Comparison of ENCODE assay signal across 9 cellular contexts in genomic region chr1:56584910-56585528, GRCh38. TPM values are rescaled to one million over a fixed set of nuclear protein-coding genes. Genes with fewer than 3 reads are reported as not detected.
A peak's percentile ranks its signal among the peaks of the same experiment; 100 is the strongest.
DNase-seq lines count a peak whose midpoint lies in the region; ATAC-seq, FAIRE-seq and TF ChIP-seq lines count a peak whose summit lies in the region.
"Had no signal": no experiment of that assay in that cellular context is flagged by ENCODE, and none has a peak within 500 bp of the region (broad histone marks: within the 10 kb centered on the region; RNA-seq: fewer than 3 reads in every experiment).

No MANE protein-coding gene starts in this region.

- H3K9ac ChIP-seq in smooth muscle cell (ENCODE audit: low read depth): no peak overlapping the region

- no peak overlapping the region for H3K27ac Mint-ChIP-seq in activated CD4-positive, alpha-beta memory T cell treated with anti-CD3 and anti-CD28 coated beads, Interleukin-2, amount 10 ng/mL, durations not matched to agents 7 days and 5 days

- H3K9me3 ChIP-seq in A549: no peaks in the 10 kb centered on the region; the same call in 2 of the 3 replicates
- no peaks in the 10 kb centered on the region for H3K9me3 ChIP-seq in WERI-Rb-1 (ENCODE audit: severe bottlenecking)
- no peaks in the 10 kb centered on the region for H3K9me3 ChIP-seq in smooth muscle cell (replicated peaks; ENCODE audit: low read depth)

- POLR2A ChIA-PET in A549 (lab: Yijun Ruan, JAX): interaction anchor here (0.7 kb wide), 1 partner anchor 1303 kb away, joined by 4 read pairs; no protein-coding TSS in a partner anchor
- POLR2A ChIA-PET in activated CD4-positive, alpha-beta memory T cell treated with anti-CD3 and anti-CD28 coated beads, Interleukin-2, amount 10 ng/mL, durations not matched to agents 7 days and 5 days (lab: Charles Lee): no interaction called here

- TF ChIP-seq RAD21 in A549 (conservative IDR thresholded peaks at IDR 0.05 in 1 of 2, IDR thresholded peaks at IDR 0.05 in 1 of 2): peak; percentile 84 to 87

- no peaks in the 10 kb centered on the region for H3K36me3 Mint-ChIP-seq in activated CD4-positive, alpha-beta memory T cell treated with anti-CD3 and anti-CD28 coated beads, Interleukin-2, amount 10 ng/mL, durations not matched to agents 7 days and 5 days (ENCODE audit: low read depth)

- CTCF ChIA-PET in A549 (lab: Yijun Ruan, JAX): interaction anchor here (0.5 to 4.7 kb wide), 27 partner anchors 9 to 1512 kb away, joined by 3 to 54 read pairs (median 4); no protein-coding TSS in a partner anchor
- CTCF ChIA-PET in activated CD4-positive, alpha-beta memory T cell treated with anti-CD3 and anti-CD28 coated beads, Interleukin-2, amount 10 ng/mL, durations not matched to agents 7 days and 5 days (lab: Charles Lee): interaction anchor here (1.2 to 3.9 kb wide), 8 partner anchors 9 to 1301 kb away, joined by 3 to 18 read pairs (median 6); no protein-coding TSS in a partner anchor

- FAIRE-seq in A549 (lab: Jason Lieb, UNC): no peak

- ATAC-seq in A549 (peak; percentile 59 to 71; a peak in 4 of 6 replicates), left cardiac atrium (peak; percentile 44 to 54)

- DNase-seq in A549 (ENCODE audit: low read depth in 1 of 2, low spot score in 1 of 2) (peak; percentile 28 to 60), NCI-H2029 (lab: John Stamatoyannopoulos, UW) (peak; percentile 81), WERI-Rb-1 (no peak), left cardiac atrium (no peak), smooth muscle cell (lab: John Stamatoyannopoulos, UW; ENCODE audit: unreplicated experiment) (no peak)
- DNase-seq in activated CD4-positive, alpha-beta memory T cell treated with anti-CD3 and anti-CD28 coated beads, Interleukin-2, amount 10 ng/mL, durations not matched to agents 7 days and 5 days: no peak
- no peak for DNase-seq in stimulated activated CD4-positive, alpha-beta T cell treated with anti-CD3 and anti-CD28 coated beads, Interleukin-2, amount 100 ng/mL, for 24 hours

- no peak for TF ChIP-seq POLR2A in A549 (IDR thresholded peaks at IDR 0.05; ENCODE audit: low read length)

- H3K27me3 Mint-ChIP-seq in activated CD4-positive, alpha-beta memory T cell treated with anti-CD3 and anti-CD28 coated beads, Interleukin-2, amount 10 ng/mL, durations not matched to agents 7 days and 5 days: peaks cover 11% of the 10 kb centered on the region

- no peak overlapping the region for H2AFZ ChIP-seq in smooth muscle cell (ENCODE audit: low read depth)

- no peak for TF ChIP-seq EP300 in A549 (IDR thresholded peaks at IDR 0.05)

- intact Hi-C loops in left cardiac atrium (cut with DNase I): loop anchor here (2.0 to 10.0 kb wide), 4 partner anchors 330 to 1308 kb away; no protein-coding TSS in a partner anchor

- H3K27me3 ChIP-seq in WERI-Rb-1 (ENCODE audit: insufficient read depth, low read depth, severe bottlenecking) (no peaks in the 10 kb centered on the region), smooth muscle cell (ENCODE audit: low read depth) (no peaks in the 10 kb centered on the region)

- WGBS in A549 (ENCODE audit: missing lambda C conversion rate): 16% methylated on average over 5 of the region's 5 CpGs
- WGBS in smooth muscle cell (ENCODE audit: low lambda C conversion rate): 18% methylated on average over 5 of the region's 5 CpGs

- no peaks in the 10 kb centered on the region for H3K9me3 Mint-ChIP-seq in activated CD4-positive, alpha-beta memory T cell treated with anti-CD3 and anti-CD28 coated beads, Interleukin-2, amount 10 ng/mL, durations not matched to agents 7 days and 5 days
- H3K9me3 Mint-ChIP-seq: central memory CD8-positive, alpha-beta T cell had no signal

- no peaks in the 10 kb centered on the region for H3K4me1 Mint-ChIP-seq in activated CD4-positive, alpha-beta memory T cell treated with anti-CD3 and anti-CD28 coated beads, Interleukin-2, amount 10 ng/mL, durations not matched to agents 7 days and 5 days
- H3K4me1 Mint-ChIP-seq: central memory CD8-positive, alpha-beta T cell had no signal

- H3K27ac ChIP-seq in A549 (peak overlapping the region; percentile 49 to 55; a peak in 5 of 6 replicates), WERI-Rb-1 (no peak overlapping the region), smooth muscle cell (ENCODE audit: low read depth) (no peak overlapping the region)

- H4K20me1 ChIP-seq in smooth muscle cell (ENCODE audit: low read depth): no peaks in the 10 kb centered on the region

- no peak overlapping the region for H3K4me2 ChIP-seq in A549
- no peak overlapping the region for H3K4me2 ChIP-seq in smooth muscle cell

- peaks cover 8% of the 10 kb centered on the region for H3F3A ChIP-seq in smooth muscle cell (ENCODE audit: low read depth)

- H3K36me3 ChIP-seq in WERI-Rb-1: no peaks in the 10 kb centered on the region
- no peaks in the 10 kb centered on the region for H3K36me3 ChIP-seq in smooth muscle cell (ENCODE audit: low read depth)

- H3K79me2 ChIP-seq in smooth muscle cell (ENCODE audit: low read depth): no peaks in the 10 kb centered on the region

- H3K4me3 Mint-ChIP-seq in activated CD4-positive, alpha-beta memory T cell treated with anti-CD3 and anti-CD28 coated beads, Interleukin-2, amount 10 ng/mL, durations not matched to agents 7 days and 5 days: no peak overlapping the region
- H3K4me3 Mint-ChIP-seq: central memory CD8-positive, alpha-beta T cell had no signal

- no peak overlapping the region for H3K4me3 ChIP-seq in A549
- no peak overlapping the region for H3K4me3 ChIP-seq in GM12875 (ENCODE audit: low read depth, low read length)
- H3K4me3 ChIP-seq in WERI-Rb-1 (ENCODE audit: low read depth, low read length): no peak overlapping the region
- H3K4me3 ChIP-seq in smooth muscle cell: no peak overlapping the region

- H3K4me1 ChIP-seq in A549 (peaks cover 10% of the 10 kb centered on the region), smooth muscle cell (ENCODE audit: low read depth) (peaks cover 3% of the 10 kb centered on the region)

- peak; percentile 75 for TF ChIP-seq CTCF in A549 (IDR thresholded peaks at IDR 0.05)
- TF ChIP-seq CTCF in GM12875 (IDR thresholded peaks at IDR 0.05; ENCODE audit: borderline replicate concordance, insufficient read depth, low read depth, low read length): peak; percentile 47; the same call in 1 of the 2 replicates
- peak; percentile 53 for TF ChIP-seq CTCF in WERI-Rb-1 (IDR thresholded peaks at IDR 0.05; ENCODE audit: low read depth, low read length)
- TF ChIP-seq CTCF in smooth muscle cell (IDR thresholded peaks at IDR 0.05; ENCODE audit: borderline replicate concordance, insufficient read depth, poor library complexity, severe bottlenecking): peak; percentile 88

TF ChIP-seq in A549, 52 proteins besides CTCF, POLR2A, EP300 and RAD21:
- TF ChIP-seq CHD2 (IDR thresholded peaks at IDR 0.05; ENCODE audit: low read length, partially characterized antibody) (peak; percentile 51), SMC3 (IDR thresholded peaks at IDR 0.05) (peak; percentile 88), POLR2AphosphoS2 (conservative IDR thresholded peaks at IDR 0.05; ENCODE audit: low read length) (no peak), ZSCAN20 (CRISPR knock-in tag; IDR thresholded peaks at IDR 0.05) (no peak)
TF ChIP-seq in A549: peak in this region for 2.

RNA-seq across cellular contexts. Expression of gene PLPP3, which starts 5.7 kb away (rescaled TPM):
- polyA plus RNA-seq in A549 (2011; rRNA removed): 25.6 and 30.5 TPM in 2 replicates
- 12.8 and 17.2 TPM in 2 replicates for polyA plus RNA-seq in A549 (2012; cell fraction: cytosol; rRNA removed)
- 20.9 and 21.7 TPM in 2 replicates for polyA plus RNA-seq in A549 (2012; cell fraction: nucleus; rRNA removed)
- polyA plus RNA-seq in A549 (2017; fragmentation: RNase III; extraction: RNeasy Plus Mini Kit Qiagen cat#74134 plus additional on column Dnase treatment): 18.4 to 26.8 TPM (median 23.6 TPM) in 3 replicates
- polyA minus RNA-seq in A549 (2011; rRNA and poly(A)+ RNA removed): 30.5 and 31.5 TPM in 2 replicates
- total RNA-seq in left cardiac atrium: 100 to 1,000 TPM in 1 of 2 donors, 10 to 100 TPM in 1; 85.1 to 115 TPM
- total RNA-seq in smooth muscle cell: 74.3 and 81.5 TPM in 2 replicates
- polyA plus RNA-seq in smooth muscle cell: 48.5 and 56.9 TPM in 2 replicates
- total RNA-seq in activated CD4-positive, alpha-beta memory T cell treated with anti-CD3 and anti-CD28 coated beads, Interleukin-2, amount 10 ng/mL, durations not matched to agents 7 days and 5 days: not detected

Comparison
In these comparisons a context has a peak if more than half of its experiments do, and no peak if none do; other contexts are left out.
1. DNase-seq: peak in A549 (2 of 2) and NCI-H2029 (single experiment); none in WERI-Rb-1 (single experiment), left cardiac atrium (single experiment), smooth muscle cell (single experiment), activated CD4-positive, alpha-beta memory T cell treated with anti-CD3 and anti-CD28 coated beads, Interleukin-2, amount 10 ng/mL, durations not matched to agents 7 days and 5 days (single experiment) and stimulated activated CD4-positive, alpha-beta T cell treated with anti-CD3 and anti-CD28 coated beads, Interleukin-2, amount 100 ng/mL, for 24 hours (0 of 2).
2. H3K27ac ChIP-seq: peak in A549 (2 of 2); none in WERI-Rb-1 (single experiment) and smooth muscle cell (single experiment).
3. RNA of gene PLPP3, which starts 5.7 kb away (total RNA-seq): 85.1 to 115 TPM in left cardiac atrium and 74.3 to 81.5 TPM in smooth muscle cell; not detected in activated CD4-positive, alpha-beta memory T cell treated with anti-CD3 and anti-CD28 coated beads, Interleukin-2, amount 10 ng/mL, durations not matched to agents 7 days and 5 days; every median in the first group is over 10 times any median in the second.
4. Peak in every context shown above with its lines, with median percentiles within 50 percentile points of each other: CTCF ChIP-seq.